1 cellular context compared by ENCODE assay signal in the genomic region with DNA sequence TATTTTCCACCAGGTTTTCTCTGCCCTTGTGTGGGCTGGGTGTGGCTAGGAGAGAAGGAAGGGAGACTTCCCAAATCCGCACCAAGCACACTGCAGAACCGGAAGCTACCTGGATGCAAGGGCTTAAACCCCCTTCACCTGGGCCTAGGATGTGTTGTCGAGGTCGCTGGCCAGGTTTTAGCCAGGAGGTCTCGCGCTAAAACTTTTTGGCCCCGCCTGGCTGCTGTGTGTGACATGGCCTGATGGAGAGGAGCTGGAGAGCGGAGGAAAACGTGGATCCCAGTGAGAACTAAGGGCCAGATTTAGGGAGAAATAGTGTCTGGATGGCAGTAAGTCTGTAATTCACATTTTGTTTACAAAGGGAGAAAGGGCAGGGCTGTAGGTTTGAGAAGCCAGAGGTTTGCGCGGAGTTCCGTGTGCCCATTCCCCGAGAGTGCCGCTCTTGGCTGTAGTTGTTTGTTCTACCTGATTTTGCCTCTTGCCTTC.
TF ChIP-seq lines count a peak whose summit lies in the region.

No MANE protein-coding gene starts in this region.

TF ChIP-seq in SK-N-SH, 30 proteins besides CTCF, POLR2A, EP300 and RAD21 (continued from another document):
- no peak for TF ChIP-seq SMC3 (IDR thresholded peaks at IDR 0.05; ENCODE audit: low read depth, low read length)
- no peak for TF ChIP-seq RXRA (IDR thresholded peaks at IDR 0.05; ENCODE audit: borderline replicate concordance, low read depth)
- no peak for TF ChIP-seq GABPA (IDR thresholded peaks at IDR 0.05; ENCODE audit: low read depth)
- TF ChIP-seq, protein P1, sequence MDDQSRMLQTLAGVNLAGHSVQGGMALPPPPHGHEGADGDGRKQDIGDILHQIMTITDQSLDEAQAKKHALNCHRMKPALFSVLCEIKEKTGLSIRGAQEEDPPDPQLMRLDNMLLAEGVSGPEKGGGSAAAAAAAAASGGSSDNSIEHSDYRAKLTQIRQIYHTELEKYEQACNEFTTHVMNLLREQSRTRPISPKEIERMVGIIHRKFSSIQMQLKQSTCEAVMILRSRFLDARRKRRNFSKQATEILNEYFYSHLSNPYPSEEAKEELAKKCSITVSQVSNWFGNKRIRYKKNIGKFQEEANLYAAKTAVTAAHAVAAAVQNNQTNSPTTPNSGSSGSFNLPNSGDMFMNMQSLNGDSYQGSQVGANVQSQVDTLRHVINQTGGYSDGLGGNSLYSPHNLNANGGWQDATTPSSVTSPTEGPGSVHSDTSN (IDR thresholded peaks at IDR 0.05): no peak
- TF ChIP-seq, protein P2, sequence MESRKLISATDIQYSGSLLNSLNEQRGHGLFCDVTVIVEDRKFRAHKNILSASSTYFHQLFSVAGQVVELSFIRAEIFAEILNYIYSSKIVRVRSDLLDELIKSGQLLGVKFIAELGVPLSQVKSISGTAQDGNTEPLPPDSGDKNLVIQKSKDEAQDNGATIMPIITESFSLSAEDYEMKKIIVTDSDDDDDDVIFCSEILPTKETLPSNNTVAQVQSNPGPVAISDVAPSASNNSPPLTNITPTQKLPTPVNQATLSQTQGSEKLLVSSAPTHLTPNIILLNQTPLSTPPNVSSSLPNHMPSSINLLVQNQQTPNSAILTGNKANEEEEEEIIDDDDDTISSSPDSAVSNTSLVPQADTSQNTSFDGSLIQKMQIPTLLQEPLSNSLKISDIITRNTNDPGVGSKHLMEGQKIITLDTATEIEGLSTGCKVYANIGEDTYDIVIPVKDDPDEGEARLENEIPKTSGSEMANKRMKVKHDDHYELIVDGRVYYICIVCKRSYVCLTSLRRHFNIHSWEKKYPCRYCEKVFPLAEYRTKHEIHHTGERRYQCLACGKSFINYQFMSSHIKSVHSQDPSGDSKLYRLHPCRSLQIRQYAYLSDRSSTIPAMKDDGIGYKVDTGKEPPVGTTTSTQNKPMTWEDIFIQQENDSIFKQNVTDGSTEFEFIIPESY (IDR thresholded peaks at IDR 0.05; ENCODE audit: borderline replicate concordance, low read depth): no peak
- TF ChIP-seq GATA2 (CRISPR knock-in tag; IDR thresholded peaks at IDR 0.05): no peak
